ENCODE assay signal across 25 cellular contexts in genomic region chr12:108896817-108897216, GRCh38. TPM values are rescaled to one million over a fixed set of nuclear protein-coding genes. Genes with fewer than 3 reads are reported as not detected.
"Had no signal": no experiment of that assay in that cellular context is flagged by ENCODE, and none has a peak within 500 bp of the region (broad histone marks: within the 10 kb centered on the region; RNA-seq: fewer than 3 reads in every experiment).

No MANE protein-coding gene starts in this region.

- H3K4me1 ChIP-seq: Peyer's patch, SJCRH30 had no signal

- H3K27ac ChIP-seq: HL-60, KMS-11, Peyer's patch, SJCRH30 had no signal

- H3K9me3 ChIP-seq: Peyer's patch, SJCRH30 had no signal

- DNase-seq: MM.1S, NCI-H1092 treated with DMSO at 0.1 percent for 48 hours, NCI-H1436 treated with DMSO at 0.1 percent for 48 hours, NCI-H1694, NCI-H187 treated with DMSO at 0.1 percent for 48 hours, NCI-H2029 treated with DMSO at 0.1 percent for 48 hours, NCI-H2107, NCI-H226, NCI-H446, NCI-H510A, NCI-H524 treated with DMSO at 0.1 percent for 48 hours, NCI-H69, NCI-H774, Peyer's patch, SHP77 treated with DMSO at 0.1 percent for 48 hours, SJCRH30 had no signal

- H3K36me3 ChIP-seq: Peyer's patch, SJCRH30 had no signal

- H3K4me3 ChIP-seq: K562, Peyer's patch, SJCRH30 had no signal

- ATAC-seq: K562, Right ventricle myocardium inferior, SK-N-SH treated with all-trans-retinoic acid at 6 μM for 48 hours had no signal

- FAIRE-seq: HTR-8/SVneo, K562 had no signal

- H3K9ac ChIP-seq: KMS-11 had no signal

RNA-seq across cellular contexts. Expression of gene DAO, which starts 16.9 kb away (rescaled TPM):
- total RNA-seq: K562, M059J, Right ventricle myocardium inferior, RPMI7951, SJCRH30 had no signal
- polyA plus RNA-seq: IgD-negative memory B cell, K562 had no signal
